In the genomic region with DNA sequence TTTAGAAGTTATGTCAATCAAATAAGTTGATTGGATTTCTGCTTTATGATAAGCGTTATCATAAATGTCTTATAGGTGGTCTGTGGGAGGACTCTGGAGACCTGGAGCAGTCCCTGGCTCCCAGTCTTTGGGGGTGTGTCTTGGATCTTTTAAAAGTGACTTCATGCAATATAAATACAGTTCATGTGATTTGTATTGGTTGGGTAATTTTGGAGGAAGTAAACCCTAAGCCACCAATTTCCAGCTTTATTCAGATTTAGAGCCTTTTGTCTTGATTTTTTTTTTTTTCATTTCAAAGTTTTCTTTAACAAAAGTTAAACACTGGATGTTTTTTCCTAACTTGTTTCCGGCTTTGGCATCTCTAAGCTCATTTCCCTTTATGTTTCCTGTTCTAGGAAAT, we compare ENCODE assay signal across 10 cellular contexts.
DNase-seq lines count a peak whose midpoint lies in the region; ATAC-seq and TF ChIP-seq lines count a peak whose summit lies in the region.
"Had no signal": no experiment of that assay in that cellular context is flagged by ENCODE, and none has a peak within 500 bp of the region (broad histone marks: within the 10 kb centered on the region; RNA-seq: fewer than 3 reads in every experiment).

No MANE protein-coding gene starts in this region.

- peaks cover 10% of the 10 kb centered on the region for H3K36me3 Mint-ChIP-seq in activated naive CD4-positive, alpha-beta T cell treated with anti-CD3 and anti-CD28 coated beads, Interleukin-2, amount 10 ng/mL, durations not matched to agents 7 days and 5 days
- H3K36me3 Mint-ChIP-seq in activated naive CD4-positive, alpha-beta T cell treated with anti-CD3 and anti-CD28 coated beads, Interleukin-2, amount 50 U/mL, for 72 hours = peaks cover 0 to 12% of the 10 kb centered on the region in 2 donors

- peak overlapping the region; percentile 66 for H3K27ac Mint-ChIP-seq in activated naive CD4-positive, alpha-beta T cell treated with anti-CD3 and anti-CD28 coated beads, Interleukin-2, amount 10 ng/mL, durations not matched to agents 7 days and 5 days
- H3K27ac Mint-ChIP-seq in activated naive CD4-positive, alpha-beta T cell treated with anti-CD3 and anti-CD28 coated beads, Interleukin-2, amount 50 U/mL, for 72 hours = no peak overlapping the region

- H3K4me3 ChIP-seq in astrocyte of the cerebellum (ENCODE audit: low read depth, low read length) = peak overlapping the region; percentile 13
- H3K4me3 ChIP-seq in lower lobe of right lung = no peak overlapping the region
- H3K4me3 ChIP-seq in thoracic aorta = peak overlapping the region; percentile 44

- H3K27ac ChIP-seq in lower lobe of right lung (peak overlapping the region; percentile 54), thoracic aorta (peak overlapping the region; percentile 1 to 70)

- CTCF ChIA-PET in activated naive CD4-positive, alpha-beta T cell treated with anti-CD3 and anti-CD28 coated beads, Interleukin-2, amount 10 ng/mL, durations not matched to agents 7 days and 5 days (lab: Charles Lee) = interaction anchor here (1.2 to 3.2 kb wide), 4 partner anchors 11 to 348 kb away, joined by 3 to 7 read pairs (median 5); no protein-coding TSS in a partner anchor
- CTCF ChIA-PET in HEK293T (lab: Yijun Ruan, JAX) = interaction anchor here (0.8 to 1.3 kb wide), 2 partner anchors 13 to 62 kb away, joined by 3 read pairs; no protein-coding TSS in a partner anchor

- H3K9me3 Mint-ChIP-seq in activated naive CD4-positive, alpha-beta T cell treated with anti-CD3 and anti-CD28 coated beads, Interleukin-2, amount 10 ng/mL, durations not matched to agents 7 days and 5 days = no peaks in the 10 kb centered on the region
- H3K9me3 Mint-ChIP-seq in activated naive CD4-positive, alpha-beta T cell treated with anti-CD3 and anti-CD28 coated beads, Interleukin-2, amount 50 U/mL, for 72 hours = peaks cover 0 to 1% of the 10 kb centered on the region in 2 donors
- H3K9me3 Mint-ChIP-seq: activated naive CD8-positive, alpha-beta T cell treated with anti-CD3 and anti-CD28 coated beads, Interleukin-2, amount 50 U/mL, for 24 hours had no signal

- TF ChIP-seq CTCF in astrocyte of the cerebellum (IDR thresholded peaks at IDR 0.05; ENCODE audit: low read depth, low read length, missing control alignments) (no peak), lower lobe of right lung (IDR thresholded peaks at IDR 0.05) (no peak), thoracic aorta (IDR thresholded peaks at IDR 0.05) (no peak)

- peaks cover 81% of the 10 kb centered on the region for H3K4me1 ChIP-seq in lower lobe of right lung
- peaks cover 68 to 87% of the 10 kb centered on the region in 2 donors for H3K4me1 ChIP-seq in thoracic aorta (ENCODE audit: control insufficient read depth in 1 of 2, low read depth in 2 of 2)

- intact Hi-C loops in lower lobe of right lung (cut with DNase I) = no loop called here

- no peak for DNase-seq in activated naive CD4-positive, alpha-beta T cell treated with anti-CD3 and anti-CD28 coated beads, Interleukin-2, amount 10 ng/mL, durations not matched to agents 7 days and 5 days
- DNase-seq in activated naive CD4-positive, alpha-beta T cell treated with anti-CD3 and anti-CD28 coated beads, Interleukin-2, amount 50 U/mL, for 72 hours (ENCODE audit: low spot score in 2 of 2) = no peak
- DNase-seq in astrocyte of the cerebellum (ENCODE audit: low read depth) (no peak), lower lobe of right lung (no peak), thoracic aorta (ENCODE audit: low spot score) (no peak), NCI-H1417 treated with DMSO at 0.1 percent for 48 hours (lab: John Stamatoyannopoulos, UW) (no peak), HEK293T (ENCODE audit: extremely low spot score) (no peak), COLO829 (ENCODE audit: low spot score) (no peak)
- DNase-seq: activated naive CD8-positive, alpha-beta T cell treated with anti-CD3 and anti-CD28 coated beads, Interleukin-2, amount 50 U/mL, for 24 hours; stimulated activated CD4-positive, alpha-beta T cell treated with anti-CD3 and anti-CD28 coated beads, Interleukin-4, amount 100 ng/mL, for 24 hours had no signal

- H3K9me3 ChIP-seq in lower lobe of right lung (no peaks in the 10 kb centered on the region), thoracic aorta (no peaks in the 10 kb centered on the region)

- POLR2A ChIA-PET in HEK293T (lab: Yijun Ruan, JAX) = no interaction called here

- H3K4me1 Mint-ChIP-seq in activated naive CD4-positive, alpha-beta T cell treated with anti-CD3 and anti-CD28 coated beads, Interleukin-2, amount 10 ng/mL, durations not matched to agents 7 days and 5 days = peaks cover 68% of the 10 kb centered on the region

- H3K36me3 ChIP-seq in lower lobe of right lung (no peaks in the 10 kb centered on the region), thoracic aorta (no peaks in the 10 kb centered on the region)

- in situ Hi-C loops in astrocyte of the cerebellum (cut with HindIII; ENCODE audit: low sequenced_read_pairs) = no loop called here

- ATAC-seq in activated naive CD4-positive, alpha-beta T cell treated with anti-CD3 and anti-CD28 coated beads, Interleukin-2, amount 50 U/mL, for 72 hours = no peak
- no peak for ATAC-seq in lower lobe of right lung
- no peak for ATAC-seq in thoracic aorta (ENCODE audit: insufficient number of reproducible peaks, low FRiP score, low read depth)
- ATAC-seq: activated naive CD8-positive, alpha-beta T cell treated with anti-CD3 and anti-CD28 coated beads, Interleukin-2, amount 50 U/mL, for 24 hours had no signal

- H3K27me3 Mint-ChIP-seq in activated naive CD4-positive, alpha-beta T cell treated with anti-CD3 and anti-CD28 coated beads, Interleukin-2, amount 10 ng/mL, durations not matched to agents 7 days and 5 days = no peaks in the 10 kb centered on the region
- H3K27me3 Mint-ChIP-seq: activated naive CD8-positive, alpha-beta T cell treated with anti-CD3 and anti-CD28 coated beads, Interleukin-2, amount 50 U/mL, for 24 hours had no signal

- H3K27me3 ChIP-seq in lower lobe of right lung (ENCODE audit: low read depth) = no peaks in the 10 kb centered on the region
- H3K27me3 ChIP-seq in thoracic aorta (replicated peaks; ENCODE audit: insufficient read depth) = no peaks in the 10 kb centered on the region

- peak overlapping the region; percentile 35 for H3K4me3 Mint-ChIP-seq in activated naive CD4-positive, alpha-beta T cell treated with anti-CD3 and anti-CD28 coated beads, Interleukin-2, amount 10 ng/mL, durations not matched to agents 7 days and 5 days
- H3K4me3 Mint-ChIP-seq: activated naive CD8-positive, alpha-beta T cell treated with anti-CD3 and anti-CD28 coated beads, Interleukin-2, amount 50 U/mL, for 24 hours had no signal

TF ChIP-seq in HEK293T, 16 proteins besides CTCF, POLR2A, EP300 and RAD21:
- TF ChIP-seq L3MBTL2 (conservative IDR thresholded peaks at IDR 0.05) (no peak), CTBP1 (IDR thresholded peaks at IDR 0.05; ENCODE audit: borderline replicate concordance) (no peak), LEF1 (IDR thresholded peaks at IDR 0.05; ENCODE audit: borderline replicate concordance) (no peak), ARNT (IDR thresholded peaks at IDR 0.05) (no peak), TARDBP (IDR thresholded peaks at IDR 0.05) (no peak), NFRKB (IDR thresholded peaks at IDR 0.05) (no peak), FOXM1 (IDR thresholded peaks at IDR 0.05; ENCODE audit: borderline replicate concordance) (no peak), SUZ12 (IDR thresholded peaks at IDR 0.05) (no peak)
